Comparison of ENCODE assay signal across 17 cellular contexts in genomic region chr20:39302312-39302711, GRCh38.
"Had no signal": no experiment of that assay in that cellular context is flagged by ENCODE, and none has a peak within 500 bp of the region (broad histone marks: within the 10 kb centered on the region; RNA-seq: fewer than 3 reads in every experiment).

No MANE protein-coding gene starts in this region.

- DNase-seq: effector CD4-positive, alpha-beta T cell; endodermal cell; erythroblast; foreskin keratinocyte; immature natural killer cell; mesendoderm; naive B cell; occipital lobe; pancreas; right cardiac atrium; small intestine; stimulated activated CD4-positive, alpha-beta T cell treated with anti-CD3 and anti-CD28 coated beads, Interleukin-12 subunit alpha, Interleukin-12 subunit beta, amount 100 ng/mL, for 4 hours; stimulated activated naive CD8-positive, alpha-beta T cell treated with anti-CD3 and anti-CD28 coated beads, Interleukin-15, amount 100 ng/mL, for 72 hours; testis; upper lobe of right lung had no signal

- ATAC-seq: foreskin keratinocyte; pancreas; right cardiac atrium; stimulated activated naive CD8-positive, alpha-beta T cell treated with anti-CD3 and anti-CD28 coated beads, Interleukin-15, amount 100 ng/mL, for 72 hours; upper lobe of right lung had no signal

- H3K4me3 ChIP-seq: pancreas, testis, tibial nerve, upper lobe of right lung, vagina had no signal
